Comparison of ENCODE assay signal across 23 cellular contexts in the genomic region with DNA sequence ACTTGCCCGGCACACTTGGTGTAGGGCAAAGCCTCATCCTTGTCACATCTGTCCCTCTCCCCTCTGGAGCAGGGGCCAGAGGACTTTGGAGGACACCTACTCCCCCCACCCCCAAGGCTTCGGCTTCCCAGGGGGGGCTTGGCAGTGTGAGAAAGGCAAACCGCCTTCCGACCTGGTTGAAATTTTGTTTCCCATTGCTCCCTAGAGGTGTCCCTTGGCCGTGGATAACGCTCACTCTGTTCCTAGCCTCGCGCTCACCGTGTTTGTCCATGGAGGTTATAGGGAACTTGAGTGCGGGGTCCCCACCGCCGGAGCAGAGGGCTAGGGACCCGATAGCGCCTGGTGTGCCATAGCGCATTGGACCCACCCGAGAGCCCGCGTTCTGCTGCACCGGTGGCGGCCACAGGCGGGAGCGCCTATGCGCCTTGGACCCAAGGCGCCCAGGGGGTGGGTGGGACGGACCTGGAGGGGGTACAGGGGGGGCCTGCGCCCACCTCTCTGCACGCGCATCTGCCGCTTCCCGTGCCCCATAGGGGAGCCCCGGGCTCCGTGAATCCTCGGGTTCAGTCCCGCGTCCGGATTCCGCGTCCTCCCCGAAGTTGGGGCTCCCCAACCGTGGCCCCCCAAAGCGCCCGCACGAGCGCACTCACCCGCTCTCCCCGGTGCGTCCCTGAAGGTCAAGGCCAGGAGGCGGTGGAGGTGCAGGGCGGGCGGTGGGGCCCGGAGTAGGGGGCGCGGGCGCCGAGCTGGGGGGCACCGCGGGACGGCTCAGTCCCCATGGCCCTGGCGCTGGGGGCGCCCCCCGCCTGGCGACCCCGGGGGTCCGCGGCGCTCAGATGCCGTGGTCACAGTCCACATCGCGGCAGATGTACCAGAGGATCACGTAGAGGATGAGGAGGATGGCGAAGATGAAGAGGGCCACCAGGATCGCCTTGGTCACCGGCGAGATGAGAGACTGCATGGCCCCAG.
DNase-seq lines count a peak whose midpoint lies in the region; ATAC-seq lines count a peak whose summit lies in the region.
"Had no signal": no experiment of that assay in that cellular context is flagged by ENCODE, and none has a peak within 500 bp of the region (broad histone marks: within the 10 kb centered on the region; RNA-seq: fewer than 3 reads in every experiment).

No MANE protein-coding gene starts in this region.

- H3K27me3 ChIP-seq in iPS-20b (ENCODE audit: insufficient read depth, low read length): peaks cover 51% of the 10 kb centered on the region

- peaks cover 12% of the 10 kb centered on the region for H3K4me1 Mint-ChIP-seq in activated naive CD8-positive, alpha-beta T cell (ENCODE audit: low read depth)

- peak overlapping the region; percentile 44 for H3K4me3 Mint-ChIP-seq in activated naive CD8-positive, alpha-beta T cell
- H3K4me3 Mint-ChIP-seq: activated CD4-positive, alpha-beta T cell treated with anti-CD3 and anti-CD28 coated beads for 36 hours; HFFc6 had no signal

- H3K9ac ChIP-seq in iPS-20b (ENCODE audit: low read depth, low read length): peak overlapping the region; percentile 48; the same call in 1 of the 2 replicates

- peak overlapping the region; percentile 67 for H3K4me3 ChIP-seq in iPS-20b (ENCODE audit: low read length)
- peak overlapping the region in 4 of 7 experiments; percentile 3 to 44 (median 24) for H3K4me3 ChIP-seq in skin epidermis
- H3K4me3 ChIP-seq: adrenal gland, uterus had no signal

- no peaks in the 10 kb centered on the region for H3K36me3 ChIP-seq in iPS-20b (ENCODE audit: insufficient read depth, low read depth, low read length)
- H3K36me3 ChIP-seq: adrenal gland, uterus had no signal

- peak; percentile 4 for ATAC-seq in GM18868 (IDR thresholded peaks at IDR 0.05; ENCODE audit: unreplicated experiment)
- ATAC-seq in HG03045 (IDR thresholded peaks at IDR 0.05; ENCODE audit: unreplicated experiment): no peak
- ATAC-seq in GM19463 (IDR thresholded peaks at IDR 0.05; ENCODE audit: unreplicated experiment): no peak
- ATAC-seq: activated CD4-positive, alpha-beta T cell treated with anti-CD3 and anti-CD28 coated beads for 36 hours; esophagus mucosa; left ventricle myocardium superior; naive thymus-derived CD4-positive, alpha-beta T cell; sciatic nerve had no signal

- H3K27me3 Mint-ChIP-seq in activated naive CD8-positive, alpha-beta T cell: peaks cover 29% of the 10 kb centered on the region

- H3K27ac Mint-ChIP-seq in activated naive CD8-positive, alpha-beta T cell: no peak overlapping the region
- H3K27ac Mint-ChIP-seq: activated CD4-positive, alpha-beta T cell treated with anti-CD3 and anti-CD28 coated beads for 36 hours; HFFc6; naive thymus-derived CD4-positive, alpha-beta T cell had no signal

- H3K4me1 ChIP-seq in iPS-20b (ENCODE audit: insufficient read depth, low read length): peaks cover 15% of the 10 kb centered on the region; the same call in 1 of the 2 replicates
- H3K4me1 ChIP-seq: adrenal gland had no signal

- H3K9me3 Mint-ChIP-seq in activated naive CD8-positive, alpha-beta T cell (ENCODE audit: low read depth): no peaks in the 10 kb centered on the region
- H3K9me3 Mint-ChIP-seq: HFFc6 had no signal

- no peaks in the 10 kb centered on the region for H3K9me3 ChIP-seq in iPS-20b (ENCODE audit: insufficient read depth, low read depth, low read length)
- H3K9me3 ChIP-seq: adrenal gland, uterus had no signal

- DNase-seq in hypothalamus (lab: John Stamatoyannopoulos, UW): no peak
- no peak for DNase-seq in dermis blood vessel endothelial cell
- DNase-seq: adrenal gland; DMS79 treated with DMSO at 0.1 percent for 48 hours; HFFc6; left ventricle myocardium superior; naive thymus-derived CD4-positive, alpha-beta T cell; NCI-H1417; NCI-H2227 treated with DMSO at 0.1 percent for 48 hours; NK-92 treated with Interleukin-12 subunit alpha and Interleukin-12 subunit beta, amount 100 ng/mL, for 24 hours; stimulated activated CD4-positive, alpha-beta T cell treated with anti-CD3 and anti-CD28 coated beads, Interleukin-4, amount 100 ng/mL, for 24 hours; uterus had no signal

- H3K27ac ChIP-seq in iPS-20b (ENCODE audit: low read length) (no peak overlapping the region), skin epidermis (peak overlapping the region in 5 of 21 experiments; percentile 20 to 70 (median 50))
- H3K27ac ChIP-seq: adrenal gland, C4-2B, HL-60, uterus had no signal

- no peaks in the 10 kb centered on the region for H3K36me3 Mint-ChIP-seq in activated naive CD8-positive, alpha-beta T cell
